In the genomic region with DNA sequence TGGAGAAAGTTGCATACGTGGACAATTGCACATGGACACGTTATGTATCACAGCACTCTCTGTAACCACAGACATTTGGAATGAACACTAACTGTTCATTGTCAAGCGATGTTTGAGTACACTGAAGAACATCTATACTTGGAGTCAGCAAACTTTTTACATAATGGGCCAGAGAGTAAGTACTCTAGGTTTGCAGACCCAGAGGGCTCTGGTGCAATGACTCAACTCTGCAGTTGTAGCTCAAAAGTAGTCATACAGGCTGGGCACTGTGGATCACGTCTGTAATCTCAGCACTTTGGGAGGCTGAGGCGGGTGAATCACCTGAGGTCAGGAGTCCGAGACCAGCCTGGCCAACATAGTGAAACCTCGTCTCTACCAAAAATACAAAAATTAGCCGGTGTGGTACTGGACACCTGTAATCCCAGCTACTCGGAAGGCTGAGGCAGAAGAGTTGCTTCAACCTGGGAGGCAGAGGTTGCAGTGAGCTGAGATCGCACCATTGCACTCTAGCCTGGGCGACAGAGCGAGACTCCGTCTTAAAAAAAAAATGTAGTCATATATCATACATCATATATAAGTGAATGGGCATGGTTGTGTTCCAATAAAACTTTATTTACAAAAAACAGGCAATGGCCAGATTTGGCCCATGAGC, we compare ENCODE assay signal across 8 cellular contexts.
DNase-seq lines count a peak whose midpoint lies in the region; ATAC-seq and TF ChIP-seq lines count a peak whose summit lies in the region.
"Not testable (repeated sequence)": the region's sequence is repeated elsewhere in the genome, so short reads cannot be mapped to it uniquely, and the experiment has no call there.

No MANE protein-coding gene starts in this region.

- H3K79me2 ChIP-seq in OCI-LY3 (ENCODE audit: low read length): not testable (repeated sequence)

- H3K4me2 ChIP-seq in OCI-LY3 (ENCODE audit: low read length): peak overlapping the region; percentile 66

- H3K4me1 Mint-ChIP-seq in Calu3 (ENCODE audit: low read depth, unreplicated experiment): peaks cover 44% of the 10 kb centered on the region

- CTCF ChIA-PET in Calu3 (lab: Charles Lee): interaction anchor here (0.6 to 1.7 kb wide), 9 partner anchors 13 to 187 kb away, joined by 3 to 5 read pairs (median 3); no protein-coding TSS in a partner anchor

- H3K9me3 ChIP-seq in OCI-LY3 (ENCODE audit: insufficient read depth, low read length); upper lobe of left lung: not testable (repeated sequence)

- peak overlapping the region; percentile 53 for H3K4me3 ChIP-seq in OCI-LY3 (ENCODE audit: low read length)
- not testable (repeated sequence) for H3K4me3 ChIP-seq in upper lobe of left lung

- not testable (repeated sequence) for H3K36me3 ChIP-seq in OCI-LY3 (replicated peaks; ENCODE audit: low read depth, low read length); upper lobe of left lung

- peak overlapping the region; percentile 86 for H3K27ac Mint-ChIP-seq in Calu3 (ENCODE audit: unreplicated experiment)

- H3K9ac ChIP-seq in OCI-LY3 (ENCODE audit: low read length): peak overlapping the region; percentile 28

- H3K27me3 Mint-ChIP-seq in Calu3 (ENCODE audit: unreplicated experiment): not testable (repeated sequence)

- peak overlapping the region; percentile 66 for H2AFZ ChIP-seq in OCI-LY3 (ENCODE audit: low read depth, low read length)

- H3K9me3 Mint-ChIP-seq in Calu3 (ENCODE audit: low read depth, unreplicated experiment): not testable (repeated sequence)

- H3K27ac ChIP-seq in OCI-LY3 (ENCODE audit: low read length) (peak overlapping the region; percentile 37), epithelial cell of prostate (peak overlapping the region; percentile 40)
- H3K27ac ChIP-seq in upper lobe of left lung: not testable (repeated sequence)

- DNase-seq in Calu3: peak; percentile 75
- peak; percentile 75 for DNase-seq in epithelial cell of prostate (ENCODE audit: low read depth, low spot score)
- peak; percentile 79 for DNase-seq in kidney tubule cell (ENCODE audit: low spot score)
- peak in 1 of 2 donors; percentile 53 for DNase-seq in upper lobe of left lung

- not testable (repeated sequence) for H4K20me1 ChIP-seq in OCI-LY3 (ENCODE audit: insufficient read depth, low read length)

- H3K36me3 Mint-ChIP-seq in Calu3 (ENCODE audit: insufficient read depth, unreplicated experiment): peaks cover 22% of the 10 kb centered on the region

- TF ChIP-seq CTCF in Calu3 (IDR thresholded peaks at IDR 0.05; ENCODE audit: unreplicated experiment); OCI-LY3 (IDR thresholded peaks at IDR 0.05; ENCODE audit: low read depth, low read length); upper lobe of left lung (IDR thresholded peaks at IDR 0.05): not testable (repeated sequence)

- TF ChIP-seq POLR2A in upper lobe of left lung (IDR thresholded peaks at IDR 0.05): not testable (repeated sequence)

- peak; percentile 53 for ATAC-seq in GM21360 (IDR thresholded peaks at IDR 0.05; ENCODE audit: unreplicated experiment)
- ATAC-seq in HG03571 (IDR thresholded peaks at IDR 0.05; ENCODE audit: unreplicated experiment): peak; percentile 35
- ATAC-seq in activated CD4-positive, CD25-positive, alpha-beta regulatory T cell treated with anti-CD3 and anti-CD28 coated beads, Interleukin-2, amount 50 U/mL, for 24 hours: peak; percentile 41 to 51
- peak; percentile 14 to 68 for ATAC-seq in upper lobe of left lung (ENCODE audit: low FRiP score in 2 of 2)

- WGBS in upper lobe of left lung, 2 donors: 84 to 89% methylated on average over 13 of the region's 13 CpGs

- TF ChIP-seq EP300 in upper lobe of left lung (IDR thresholded peaks at IDR 0.05): not testable (repeated sequence)

- H3K4me1 ChIP-seq in OCI-LY3 (ENCODE audit: low read length): peaks cover 59% of the 10 kb centered on the region
- H3K4me1 ChIP-seq in upper lobe of left lung: peaks cover 10 to 16% (median 13%) of the 10 kb centered on the region in 4 donors

- intact Hi-C loops in Calu3 (cut with micrococcal nuclease; ENCODE audit: unreplicated experiment): loop anchor here (5.0 kb wide), 2 partner anchors 42 to 68 kb away; partner anchors contain the start of gene NCOA3

- peak overlapping the region; percentile 51 for H3K4me3 Mint-ChIP-seq in Calu3 (ENCODE audit: low read depth, unreplicated experiment)

- not testable (repeated sequence) for H3K27me3 ChIP-seq in OCI-LY3 (ENCODE audit: low read depth, low read length); upper lobe of left lung

- not testable (repeated sequence) for BruUV-seq in Calu3 (replicated peaks; lab: Mats Ljungman, UMichigan)
